In genomic region chr17:65488665-65489064, GRCh38 we compare ENCODE assay signal across 35 cellular contexts.
"Had no signal": no experiment of that assay in that cellular context is flagged by ENCODE, and none has a peak within 500 bp of the region (broad histone marks: within the 10 kb centered on the region; RNA-seq: fewer than 3 reads in every experiment).

No MANE protein-coding gene starts in this region.

- ATAC-seq: activated CD8-positive, alpha-beta memory T cell treated with anti-CD3 and anti-CD28 coated beads, Interleukin-2, amount 10 ng/mL, durations not matched to agents 7 days and 5 days; activated CD8-positive, alpha-beta T cell treated with anti-CD3 and anti-CD28 coated beads, Interleukin-2, amount 10 ng/mL, durations not matched to agents 7 days and 5 days; activated naive CD8-positive, alpha-beta T cell treated with anti-CD3 and anti-CD28 coated beads, Interleukin-2, amount 50 U/mL, for 24 hours had no signal

- H3K4me1 Mint-ChIP-seq: activated B cell treated with CpG ODN at 0.5 μM for 24 hours; activated CD8-positive, alpha-beta memory T cell treated with anti-CD3 and anti-CD28 coated beads, Interleukin-2, amount 10 ng/mL, durations not matched to agents 7 days and 5 days; activated naive CD4-positive, alpha-beta T cell treated with anti-CD3 and anti-CD28 coated beads, Interleukin-2, amount 10 ng/mL, durations not matched to agents 7 days and 5 days; activated naive CD4-positive, alpha-beta T cell treated with anti-CD3 and anti-CD28 coated beads, Interleukin-2, amount 50 U/mL, for 24 hours had no signal

- H3K36me3 Mint-ChIP-seq: activated CD4-positive, alpha-beta memory T cell treated with anti-CD3 and anti-CD28 coated beads for 36 hours; activated CD8-positive, alpha-beta memory T cell treated with anti-CD3 and anti-CD28 coated beads, Interleukin-2, amount 10 ng/mL, durations not matched to agents 7 days and 5 days; activated naive CD4-positive, alpha-beta T cell treated with anti-CD3 and anti-CD28 coated beads, Interleukin-2, amount 10 ng/mL, durations not matched to agents 7 days and 5 days; activated naive CD4-positive, alpha-beta T cell treated with anti-CD3 and anti-CD28 coated beads, Interleukin-2, amount 50 U/mL, for 24 hours; activated naive CD8-positive, alpha-beta T cell; activated naive CD8-positive, alpha-beta T cell treated with anti-CD3 and anti-CD28 coated beads, Interleukin-2, amount 10 ng/mL, durations not matched to agents 7 days and 5 days; brain had no signal

- H3K27me3 ChIP-seq: ascending aorta, cardiac muscle cell had no signal

- H3K9me3 ChIP-seq: ascending aorta had no signal

- H3K9me3 Mint-ChIP-seq: activated B cell treated with CpG ODN at 0.5 μM for 24 hours; activated CD4-positive, alpha-beta memory T cell treated with anti-CD3 and anti-CD28 coated beads for 36 hours; activated naive CD4-positive, alpha-beta T cell treated with anti-CD3 and anti-CD28 coated beads, Interleukin-2, amount 10 ng/mL, durations not matched to agents 7 days and 5 days; activated naive CD4-positive, alpha-beta T cell treated with anti-CD3 and anti-CD28 coated beads, Interleukin-2, amount 50 U/mL, for 24 hours; activated naive CD8-positive, alpha-beta T cell treated with anti-CD3 and anti-CD28 coated beads, Interleukin-2, amount 10 ng/mL, durations not matched to agents 7 days and 5 days; activated naive CD8-positive, alpha-beta T cell treated with anti-CD3 and anti-CD28 coated beads, Interleukin-2, amount 50 U/mL, for 24 hours; activated T-cell treated with anti-CD3 and anti-CD28 coated beads, Interleukin-2, amount 50 U/mL, for 24 hours; activated T-helper 2 cell treated with anti-CD3 and anti-CD28 coated beads, Interferon-gamma antibody, Interleukin-2, Interleukin-4, amounts not matched to agents 10 μg/mL and 5 μg/mL and 100 μg/mL, durations not matched to agents 14 hours and 24 hours and 36 hours; central memory CD8-positive, alpha-beta T cell; T-helper 1 cell treated with Interleukin-12 subunit alpha and Interleukin-12 subunit beta and Interleukin-4 antibody, amounts not matched to agents 30 μg/mL and 1 μg/mL, for 36 hours; T-helper 2 cell treated with Interferon-gamma antibody and Interleukin-4, amounts not matched to agents 5 μg/mL and 100 μg/mL, for 36 hours had no signal

- H3K27ac ChIP-seq: ascending aorta, cardiac muscle cell, VCaP had no signal

- DNase-seq: activated B cell treated with CpG ODN at 0.5 μM for 24 hours; activated CD4-positive, alpha-beta memory T cell treated with anti-CD3 and anti-CD28 coated beads for 36 hours; activated CD4-positive, alpha-beta T cell treated with anti-CD3 and anti-CD28 coated beads for 4 hours; activated CD4-positive, alpha-beta T cell treated with anti-CD3 and anti-CD28 coated beads, Interleukin-2, amount 10 ng/mL, durations not matched to agents 24 days and 14 days; activated CD4-positive, alpha-beta T cell treated with anti-CD3 and anti-CD28 coated beads, Interleukin-2, amount 50 U/mL, for 1 hour; activated CD4-positive, alpha-beta T cell treated with anti-CD3 and anti-CD28 coated beads, Interleukin-2, amount 50 U/mL, for 4 hours; activated CD4-positive, CD25-positive, alpha-beta regulatory T cell treated with anti-CD3 and anti-CD28 coated beads, Interleukin-2, amount 50 U/mL, for 72 hours; activated CD8-positive, alpha-beta memory T cell treated with anti-CD3 and anti-CD28 coated beads, Interleukin-2, amount 10 ng/mL, durations not matched to agents 7 days and 5 days; activated CD8-positive, alpha-beta memory T cell treated with anti-CD3 and anti-CD28 coated beads, Interleukin-2, amount 50 U/mL, for 48 hours; activated CD8-positive, alpha-beta T cell treated with anti-CD3 and anti-CD28 coated beads, Interleukin-2, amount 10 ng/mL, durations not matched to agents 7 days and 5 days; activated effector memory CD4-positive, alpha-beta T cell treated with Interleukin-2 at 50 U/mL for 16 hours; activated gamma-delta T cell; activated naive CD4-positive, alpha-beta T cell treated with anti-CD3 and anti-CD28 coated beads, Interleukin-2, amount 10 ng/mL, durations not matched to agents 7 days and 5 days; activated naive CD4-positive, alpha-beta T cell treated with Interleukin-2 at 50 U/mL for 16 hours; activated naive CD8-positive, alpha-beta T cell treated with anti-CD3 and anti-CD28 coated beads, Interleukin-2, amount 10 ng/mL, durations not matched to agents 7 days and 5 days; activated naive CD8-positive, alpha-beta T cell treated with anti-CD3 and anti-CD28 coated beads, Interleukin-2, amount 50 U/mL, for 24 hours; activated T-cell treated with anti-CD3 and anti-CD28 coated beads, Interleukin-2, amount 50 U/mL, for 24 hours; activated T-cell treated with anti-CD3 and anti-CD28 coated beads, Interleukin-2, amount 50 U/mL, for 48 hours; amygdala; anterior cingulate cortex; caudate nucleus; cerebellar nuclear complex; T-helper 1 cell; T-helper 2 cell; T-helper 9 cell had no signal

- H3K4me3 Mint-ChIP-seq: activated B cell treated with CpG ODN at 0.5 μM for 24 hours; activated CD4-positive, alpha-beta memory T cell treated with anti-CD3 and anti-CD28 coated beads for 36 hours; activated CD4-positive, alpha-beta T cell treated with anti-CD3 and anti-CD28 coated beads, Interleukin-2, amount 10 ng/mL, durations not matched to agents 24 days and 14 days; activated CD8-positive, alpha-beta memory T cell treated with anti-CD3 and anti-CD28 coated beads, Interleukin-2, amount 10 ng/mL, durations not matched to agents 7 days and 5 days; activated CD8-positive, alpha-beta T cell treated with anti-CD3 and anti-CD28 coated beads, Interleukin-2, amount 10 ng/mL, durations not matched to agents 7 days and 5 days; activated naive CD4-positive, alpha-beta T cell treated with anti-CD3 and anti-CD28 coated beads, Interleukin-2, amount 10 ng/mL, durations not matched to agents 7 days and 5 days; activated naive CD4-positive, alpha-beta T cell treated with anti-CD3 and anti-CD28 coated beads, Interleukin-2, amount 50 U/mL, for 24 hours; activated naive CD8-positive, alpha-beta T cell; activated naive CD8-positive, alpha-beta T cell treated with anti-CD3 and anti-CD28 coated beads, Interleukin-2, amount 10 ng/mL, durations not matched to agents 7 days and 5 days; activated naive CD8-positive, alpha-beta T cell treated with anti-CD3 and anti-CD28 coated beads, Interleukin-2, amount 50 U/mL, for 24 hours; activated T-cell treated with anti-CD3 and anti-CD28 coated beads, Interleukin-2, amount 50 U/mL, for 24 hours; central memory CD8-positive, alpha-beta T cell; T-helper 1 cell treated with Interleukin-12 subunit alpha and Interleukin-12 subunit beta and Interleukin-4 antibody, amounts not matched to agents 30 μg/mL and 1 μg/mL, for 36 hours; T-helper 2 cell treated with Interferon-gamma antibody and Interleukin-4, amounts not matched to agents 5 μg/mL and 100 μg/mL, for 36 hours had no signal

- H3K4me3 ChIP-seq: ascending aorta, cardiac muscle cell had no signal

- H3K36me3 ChIP-seq: ascending aorta, cardiac muscle cell had no signal

- H3K27ac Mint-ChIP-seq: activated B cell treated with CpG ODN at 0.5 μM for 24 hours; activated CD4-positive, alpha-beta memory T cell treated with anti-CD3 and anti-CD28 coated beads for 36 hours; activated CD4-positive, alpha-beta T cell treated with anti-CD3 and anti-CD28 coated beads, Interleukin-2, amount 10 ng/mL, durations not matched to agents 24 days and 14 days; activated CD8-positive, alpha-beta memory T cell treated with anti-CD3 and anti-CD28 coated beads, Interleukin-2, amount 10 ng/mL, durations not matched to agents 7 days and 5 days; activated CD8-positive, alpha-beta T cell treated with anti-CD3 and anti-CD28 coated beads, Interleukin-2, amount 10 ng/mL, durations not matched to agents 7 days and 5 days; activated naive CD4-positive, alpha-beta T cell treated with anti-CD3 and anti-CD28 coated beads, Interleukin-2, amount 10 ng/mL, durations not matched to agents 7 days and 5 days; activated naive CD4-positive, alpha-beta T cell treated with anti-CD3 and anti-CD28 coated beads, Interleukin-2, amount 50 U/mL, for 24 hours; activated naive CD8-positive, alpha-beta T cell; activated naive CD8-positive, alpha-beta T cell treated with anti-CD3 and anti-CD28 coated beads, Interleukin-2, amount 10 ng/mL, durations not matched to agents 7 days and 5 days; activated naive CD8-positive, alpha-beta T cell treated with anti-CD3 and anti-CD28 coated beads, Interleukin-2, amount 50 U/mL, for 24 hours; activated T-cell treated with anti-CD3 and anti-CD28 coated beads, Interleukin-2, amount 50 U/mL, for 24 hours; activated T-helper 2 cell treated with anti-CD3 and anti-CD28 coated beads, Interferon-gamma antibody, Interleukin-2, Interleukin-4, amounts not matched to agents 10 μg/mL and 5 μg/mL and 100 μg/mL, durations not matched to agents 14 hours and 24 hours and 36 hours; T-helper 1 cell treated with Interleukin-12 subunit alpha and Interleukin-12 subunit beta and Interleukin-4 antibody, amounts not matched to agents 30 μg/mL and 1 μg/mL, for 36 hours; T-helper 2 cell treated with Interferon-gamma antibody and Interleukin-4, amounts not matched to agents 5 μg/mL and 100 μg/mL, for 36 hours had no signal
